ENCODE assay signal across 8 cellular contexts in genomic region chr19:47231215-47232054, GRCh38. TPM values are rescaled to one million over a fixed set of nuclear protein-coding genes. Genes with fewer than 3 reads are reported as not detected.
A peak's percentile ranks its signal among the peaks of the same experiment; 100 is the strongest.
DNase-seq lines count a peak whose midpoint lies in the region.

No MANE protein-coding gene starts in this region.

- H3K4me1 Mint-ChIP-seq in activated naive CD4-positive, alpha-beta T cell treated with anti-CD3 and anti-CD28 coated beads, Interleukin-2, amount 10 ng/mL, durations not matched to agents 7 days and 5 days: peaks cover 31% of the 10 kb centered on the region

- peak overlapping the region; percentile 66 for H3K4me3 ChIP-seq in SJSA1

- no peaks in the 10 kb centered on the region for H3K9me3 Mint-ChIP-seq in activated naive CD4-positive, alpha-beta T cell treated with anti-CD3 and anti-CD28 coated beads, Interleukin-2, amount 10 ng/mL, durations not matched to agents 7 days and 5 days

- H3K4me1 ChIP-seq in SJSA1 (replicated peaks): peaks cover 60% of the 10 kb centered on the region

- H3K27me3 ChIP-seq in SJSA1 (replicated peaks): no peaks in the 10 kb centered on the region

- H3K27ac Mint-ChIP-seq in activated naive CD4-positive, alpha-beta T cell treated with anti-CD3 and anti-CD28 coated beads, Interleukin-2, amount 10 ng/mL, durations not matched to agents 7 days and 5 days: peak overlapping the region; percentile 76

- DNase-seq in SHP77 (lab: John Stamatoyannopoulos, UW): peak; percentile 46 to 51
- no peak for DNase-seq in SHP77 treated with DMSO at 0.1 percent for 48 hours (lab: John Stamatoyannopoulos, UW)
- peak; percentile 82 for DNase-seq in HT1080 (ENCODE audit: low read depth)
- peak; percentile 82 to 93 for DNase-seq in SJSA1 (ENCODE audit: low read depth in 1 of 2, low spot score in 2 of 2)
- DNase-seq in activated naive CD4-positive, alpha-beta T cell treated with anti-CD3 and anti-CD28 coated beads, Interleukin-2, amount 10 ng/mL, durations not matched to agents 7 days and 5 days: peak; percentile 94
- peak; percentile 74 for DNase-seq in globus pallidus (ENCODE audit: low spot score)
- peak in 52 of 56 donors; percentile 23 to 89 (median 66) for DNase-seq in nucleus accumbens (lab: John Stamatoyannopoulos, UW)
- peak; percentile 41 for DNase-seq in superior temporal gyrus (ENCODE audit: extremely low spot score)

- peak overlapping the region; percentile 67 for H3K4me3 Mint-ChIP-seq in activated naive CD4-positive, alpha-beta T cell treated with anti-CD3 and anti-CD28 coated beads, Interleukin-2, amount 10 ng/mL, durations not matched to agents 7 days and 5 days

- peak overlapping the region; percentile 69 for H3K27ac ChIP-seq in SJSA1

- no peaks in the 10 kb centered on the region for H3K36me3 Mint-ChIP-seq in activated naive CD4-positive, alpha-beta T cell treated with anti-CD3 and anti-CD28 coated beads, Interleukin-2, amount 10 ng/mL, durations not matched to agents 7 days and 5 days

- CTCF ChIA-PET in activated naive CD4-positive, alpha-beta T cell treated with anti-CD3 and anti-CD28 coated beads, Interleukin-2, amount 10 ng/mL, durations not matched to agents 7 days and 5 days (lab: Charles Lee): interaction anchor here (0.7 to 2.7 kb wide), 7 partner anchors 13 to 218 kb away, joined by 3 to 20 read pairs (median 3); no protein-coding TSS in a partner anchor

- H3K36me3 ChIP-seq in SJSA1: no peaks in the 10 kb centered on the region

- H3K9me3 ChIP-seq in SJSA1 (replicated peaks): no peaks in the 10 kb centered on the region

- H3K27me3 Mint-ChIP-seq in activated naive CD4-positive, alpha-beta T cell treated with anti-CD3 and anti-CD28 coated beads, Interleukin-2, amount 10 ng/mL, durations not matched to agents 7 days and 5 days: peaks cover 23% of the 10 kb centered on the region

RNA-seq across cellular contexts. Expression of gene BBC3, which starts 0.4 kb away (rescaled TPM):
- total RNA-seq in HT1080 (2014; rRNA removed; shearing (Covaris generic)): 36.6 and 43.9 TPM in 2 replicates
- 51.6 and 64.6 TPM in 2 replicates for polyA plus RNA-seq in HT1080 (2015; cell fraction: cytosol; rRNA removed)
- polyA plus RNA-seq in HT1080 (2015; cell fraction: nucleus; rRNA removed): 50.3 and 54.3 TPM in 2 replicates
- total RNA-seq in SJSA1 (2014; rRNA removed; shearing (Covaris generic)): 4.5 and 10.1 TPM in 2 replicates

RNA-seq across cellular contexts. Expression of gene CCDC9, which starts 24.9 kb away (rescaled TPM):
- total RNA-seq in HT1080 (2014; rRNA removed; shearing (Covaris generic)): 3.6 and 3.8 TPM in 2 replicates
- 8.7 and 11.5 TPM in 2 replicates for polyA plus RNA-seq in HT1080 (2015; cell fraction: cytosol; rRNA removed)
- polyA plus RNA-seq in HT1080 (2015; cell fraction: nucleus; rRNA removed): 18.3 and 22.7 TPM in 2 replicates
- 8.0 and 12.1 TPM in 2 replicates for total RNA-seq in SJSA1 (2014; rRNA removed; shearing (Covaris generic))

RNA-seq across cellular contexts. Expression of gene INAFM1, which starts 43.2 kb away (rescaled TPM):
- 1.5 and 4.0 TPM in 2 replicates for total RNA-seq in HT1080 (2014; rRNA removed; shearing (Covaris generic))
- 2.9 and 3.6 TPM in 2 replicates for polyA plus RNA-seq in HT1080 (2015; cell fraction: cytosol; rRNA removed)
- 4.4 and 6.0 TPM in 2 replicates for polyA plus RNA-seq in HT1080 (2015; cell fraction: nucleus; rRNA removed)
- 2.4 and 2.5 TPM in 2 replicates for total RNA-seq in SJSA1 (2014; rRNA removed; shearing (Covaris generic))
